In genomic region chr18:3605562-3606443, GRCh38 we compare ENCODE assay signal across 8 cellular contexts.
DNase-seq lines count a peak whose midpoint lies in the region; ATAC-seq and TF ChIP-seq lines count a peak whose summit lies in the region.

No MANE protein-coding gene starts in this region.

- no peak overlapping the region for H3K4me3 Mint-ChIP-seq in activated T-helper 17 cell treated with anti-CD3 and anti-CD28 coated beads, Interleukin-2, amount 50 U/mL, for 72 hours

- WGBS in IMR-90 (ENCODE audit: extremely low coverage in 2 of 2, insufficient read length in 1 of 2), 2 experiments, result 0% methylated on average over 1 of the region's 14 CpGs; no CpG with 5 or more reads in 1 of the 2 experiments

- H2BK20ac ChIP-seq in IMR-90 (ENCODE audit: low read depth, low read length), result peak overlapping the region; percentile 94

- H4K8ac ChIP-seq in IMR-90 (ENCODE audit: low read depth in 2 of 2, low read length in 2 of 2), result peak overlapping the region; percentile 98

- no peak for TF ChIP-seq CTCF in IMR-90 (conservative IDR thresholded peaks at IDR 0.05; ENCODE audit: low read depth, low read length)

- H3K4me3 ChIP-seq in IMR-90 (ENCODE audit: insufficient read depth, low read depth, low read length) (peak overlapping the region; percentile 49), iPS-18a (ENCODE audit: low read length) (peak overlapping the region; percentile 90), subcutaneous abdominal adipose tissue (ENCODE audit: low read depth in 1 of 5, low read length in 5 of 5) (peak overlapping the region; percentile 53 to 73 (median 62))

- peaks cover 10 to 44% of the 10 kb centered on the region in 2 experiments for H3K79me1 ChIP-seq in IMR-90 (ENCODE audit: low read depth in 1 of 2, low read length in 2 of 2)

- POLR2A ChIA-PET in IMR-90 (lab: Charles Lee; ENCODE audit: unreplicated experiment), result interaction anchor here (0.6 to 2.8 kb wide), 8 partner anchors 18 to 158 kb away, joined by 3 to 11 read pairs (median 4); no protein-coding TSS in a partner anchor

- peak overlapping the region; percentile 99 for H3K18ac ChIP-seq in IMR-90 (ENCODE audit: low read depth, low read length)

- peak overlapping the region; percentile 100 for H3K27ac ChIP-seq in IMR-90 (ENCODE audit: insufficient read depth, low read length)
- peak overlapping the region; percentile 97 for H3K27ac ChIP-seq in iPS-18a (ENCODE audit: low read length)
- peak overlapping the region; percentile 85 for H3K27ac ChIP-seq in subcutaneous abdominal adipose tissue (ENCODE audit: low read depth, low read length)

- no peaks in the 10 kb centered on the region for H3K36me3 ChIP-seq in IMR-90 (ENCODE audit: control insufficient read depth, insufficient read depth, low read length)
- H3K36me3 ChIP-seq in iPS-18a (ENCODE audit: control insufficient read depth, low read depth, low read length), result peaks cover 13% of the 10 kb centered on the region
- H3K36me3 ChIP-seq in subcutaneous abdominal adipose tissue (ENCODE audit: control insufficient read depth in 5 of 5, insufficient read depth in 5 of 5, low read length in 5 of 5), result no peaks in the 10 kb centered on the region

- peak overlapping the region; percentile 100 for H3K9ac ChIP-seq in IMR-90 (ENCODE audit: low read depth, low read length)
- peak overlapping the region; percentile 96 for H3K9ac ChIP-seq in iPS-18a (ENCODE audit: low read length)
- H3K9ac ChIP-seq in subcutaneous abdominal adipose tissue (ENCODE audit: low read length in 5 of 5), result peak overlapping the region; percentile 4 to 67 (median 45)

- H3K27me3 Mint-ChIP-seq in activated T-helper 17 cell treated with anti-CD3 and anti-CD28 coated beads, Interleukin-2, amount 50 U/mL, for 72 hours, result no peaks in the 10 kb centered on the region

- no peaks in the 10 kb centered on the region for H4K20me1 ChIP-seq in IMR-90 (ENCODE audit: insufficient read depth, low read length)

- intact Hi-C loops in IMR-90 (cut with micrococcal nuclease), result no loop called here

- peak overlapping the region; percentile 100 for H4K5ac ChIP-seq in IMR-90 (ENCODE audit: low read depth, low read length)

- H3K56ac ChIP-seq in IMR-90 (ENCODE audit: extremely low read depth, insufficient read depth, low read length), result peak overlapping the region; percentile 99

- peak overlapping the region; percentile 79 for H2BK15ac ChIP-seq in IMR-90 (ENCODE audit: low read depth, low read length)

- H3K4me1 ChIP-seq in IMR-90 (ENCODE audit: control insufficient read depth, insufficient read depth, low read length) (peaks cover 12% of the 10 kb centered on the region), iPS-18a (ENCODE audit: control insufficient read depth, low read depth, low read length) (peaks cover 16% of the 10 kb centered on the region), subcutaneous abdominal adipose tissue (ENCODE audit: control insufficient read depth in 5 of 5, insufficient read depth in 5 of 5, low read length in 5 of 5) (peaks cover 7 to 43% (median 39%) of the 10 kb centered on the region in 5 donors)

- peak overlapping the region; percentile 100 for H3K4me2 ChIP-seq in IMR-90 (ENCODE audit: low read depth, low read length)

- peak overlapping the region; percentile 97 for H3K14ac ChIP-seq in IMR-90 (replicated peaks; ENCODE audit: low read depth, low read length)

- peak overlapping the region; percentile 100 for H2BK5ac ChIP-seq in IMR-90 (ENCODE audit: low read depth, low read length, poor library complexity, severe bottlenecking)

- no TSS peak for BruUV-seq in IMR-90 (replicated peaks; lab: Mats Ljungman, UMichigan)

- peak overlapping the region; percentile 99 for H2BK120ac ChIP-seq in IMR-90 (ENCODE audit: low read depth, low read length)

- TF ChIP-seq RAD21 in IMR-90 (IDR thresholded peaks at IDR 0.05; ENCODE audit: low read length), result no peak

- DNase-seq in Ammon's horn (ENCODE audit: low spot score) (peak; percentile 35), IMR-90 (peak; percentile 62), NCI-H2171 (lab: John Stamatoyannopoulos, UW) (no peak)

- H3K27ac Mint-ChIP-seq in activated T-helper 17 cell treated with anti-CD3 and anti-CD28 coated beads, Interleukin-2, amount 50 U/mL, for 72 hours, result no peak overlapping the region

- H3K9me1 ChIP-seq in IMR-90 (ENCODE audit: insufficient read depth, low read length), result peaks cover 7% of the 10 kb centered on the region; the same call in 1 of the 2 replicates

- no peaks in the 10 kb centered on the region for H3K27me3 ChIP-seq in IMR-90 (ENCODE audit: control insufficient read depth, insufficient read depth, low read length)
- H3K27me3 ChIP-seq in iPS-18a (ENCODE audit: control insufficient read depth, insufficient read depth, low read length), result no peaks in the 10 kb centered on the region
- no peaks in the 10 kb centered on the region for H3K27me3 ChIP-seq in subcutaneous abdominal adipose tissue (ENCODE audit: control insufficient read depth in 5 of 5, insufficient read depth in 4 of 5, low read length in 5 of 5)

- H2AK5ac ChIP-seq in IMR-90 (ENCODE audit: low read depth, low read length), result peak overlapping the region; percentile 95

- H3K23ac ChIP-seq in IMR-90 (ENCODE audit: low read depth, low read length), result peak overlapping the region; percentile 98

- H3K9me3 ChIP-seq in IMR-90 (ENCODE audit: control insufficient read depth, insufficient read depth, low read length) (no peaks in the 10 kb centered on the region), iPS-18a (ENCODE audit: control insufficient read depth, low read depth, low read length) (no peaks in the 10 kb centered on the region), subcutaneous abdominal adipose tissue (ENCODE audit: control insufficient read depth in 5 of 5, low read length in 5 of 5) (no peaks in the 10 kb centered on the region)

- peak; percentile 1 for ATAC-seq in IMR-90 (ENCODE audit: low read depth)
- ATAC-seq in activated T-helper 17 cell treated with anti-CD3 and anti-CD28 coated beads, Interleukin-2, amount 50 U/mL, for 72 hours (replicated peaks), result peak; percentile 17
- ATAC-seq in GM19023 (IDR thresholded peaks at IDR 0.05; ENCODE audit: unreplicated experiment), result no peak
- ATAC-seq in HG03342 (IDR thresholded peaks at IDR 0.05; ENCODE audit: unreplicated experiment), result no peak

- H4K91ac ChIP-seq in IMR-90 (ENCODE audit: insufficient read depth, low read depth, low read length), result peak overlapping the region; percentile 99

- in situ Hi-C loops in IMR-90 (cut with MboI; ENCODE audit: low sequenced_read_pairs), result loop anchor here (25.0 kb wide), 1 partner anchor 619 kb away; no protein-coding TSS in a partner anchor

- no peaks in the 10 kb centered on the region for H3K36me3 Mint-ChIP-seq in activated T-helper 17 cell treated with anti-CD3 and anti-CD28 coated beads, Interleukin-2, amount 50 U/mL, for 72 hours (ENCODE audit: low read depth)

- H2AK9ac ChIP-seq in IMR-90 (replicated peaks; ENCODE audit: low read depth, low read length, poor library complexity), result peak overlapping the region; percentile 76

- CTCF ChIA-PET in IMR-90 (lab: Yijun Ruan, JAX), result interaction anchor here (0.7 to 2.5 kb wide), 4 partner anchors 9 to 61 kb away, joined by 3 to 9 read pairs (median 4); no protein-coding TSS in a partner anchor

- H3K9me3 Mint-ChIP-seq in activated T-helper 17 cell treated with anti-CD3 and anti-CD28 coated beads, Interleukin-2, amount 50 U/mL, for 72 hours, result no peaks in the 10 kb centered on the region

- TF ChIP-seq POLR2A in IMR-90 (IDR thresholded peaks at IDR 0.05; ENCODE audit: low read depth, low read length), result no peak; the same call in 1 of the 2 replicates

- peak overlapping the region; percentile 73 for H2AFZ ChIP-seq in IMR-90 (replicated peaks; ENCODE audit: low read length, poor library complexity)

- peak overlapping the region; percentile 99 for H3K4ac ChIP-seq in IMR-90 (ENCODE audit: low read depth, low read length)

- dilution Hi-C loops in IMR-90 (cut with HindIII; ENCODE audit: low sequenced_read_pairs, unreplicated experiment), result no loop called here

- peaks cover 8% of the 10 kb centered on the region for H3K4me1 Mint-ChIP-seq in activated T-helper 17 cell treated with anti-CD3 and anti-CD28 coated beads, Interleukin-2, amount 50 U/mL, for 72 hours

TF ChIP-seq in IMR-90, 13 proteins besides CTCF, POLR2A, EP300 and RAD21:
- TF ChIP-seq USF2 (IDR thresholded peaks at IDR 0.05; ENCODE audit: low read depth, low read length) (no peak), MAZ (IDR thresholded peaks at IDR 0.05; ENCODE audit: borderline replicate concordance, low read depth, low read length) (no peak), CEBPB (IDR thresholded peaks at IDR 0.05; ENCODE audit: low read depth, low read length) (no peak), RCOR1 (IDR thresholded peaks at IDR 0.05; ENCODE audit: insufficient replicate concordance, low read length) (no peak), ELK1 (IDR thresholded peaks at IDR 0.05; ENCODE audit: borderline replicate concordance, low read depth, low read length) (no peak), NFE2L2 (IDR thresholded peaks at IDR 0.05; ENCODE audit: low read depth, low read length) (no peak)

Comparison
In these comparisons a context has a peak if more than half of its experiments do, and no peak if none do; other contexts are left out.
1. ATAC-seq: peak in IMR-90 (single experiment) and activated T-helper 17 cell treated with anti-CD3 and anti-CD28 coated beads, Interleukin-2, amount 50 U/mL, for 72 hours (single experiment); none in GM19023 (single experiment) and HG03342 (single experiment).
2. H3K9ac ChIP-seq: peak in every context shown above with its lines; median percentile 100 in IMR-90; 96 in iPS-18a; 45 in subcutaneous abdominal adipose tissue.
3. Peak in every context shown above with its lines, with median percentiles within 50 percentile points of each other: H3K27ac ChIP-seq and H3K4me3 ChIP-seq.